Comparison of ENCODE assay signal across 8 cellular contexts in the genomic region with DNA sequence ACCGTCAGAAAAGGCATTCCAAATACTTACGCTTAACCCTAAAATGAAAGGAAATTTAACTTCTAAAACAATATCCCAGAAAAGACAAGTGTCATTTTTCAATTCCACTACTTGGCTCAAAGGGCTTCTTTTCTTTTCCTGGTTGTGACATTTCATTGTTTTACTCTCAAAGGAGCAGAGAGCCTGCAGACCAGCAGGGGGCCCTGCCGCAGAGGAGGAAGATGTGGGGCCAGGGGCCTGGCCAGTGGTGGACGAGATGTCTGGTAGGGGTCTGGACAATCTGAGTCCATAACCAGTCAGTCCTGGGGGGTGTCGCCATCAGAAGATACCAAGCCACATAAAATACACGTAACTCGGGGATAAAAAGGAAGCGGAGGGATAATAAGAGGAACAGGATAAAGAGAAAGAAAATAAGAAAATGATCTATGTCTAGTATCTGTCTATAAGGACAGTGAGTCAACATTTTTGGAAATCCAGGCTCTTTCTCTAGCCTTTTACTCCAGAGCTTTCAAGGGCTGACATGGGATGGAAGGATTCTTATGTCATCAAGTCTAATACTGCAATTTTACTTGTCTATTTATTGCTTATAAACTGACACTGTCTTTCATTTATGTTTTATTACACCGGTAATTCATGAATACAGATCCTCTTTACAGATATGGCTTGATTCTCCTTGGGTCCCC. TPM values are rescaled to one million over a fixed set of nuclear protein-coding genes. Genes with fewer than 3 reads are reported as not detected.
DNase-seq lines count a peak whose midpoint lies in the region; ATAC-seq and TF ChIP-seq lines count a peak whose summit lies in the region.
"Had no signal": no experiment of that assay in that cellular context is flagged by ENCODE, and none has a peak within 500 bp of the region (broad histone marks: within the 10 kb centered on the region; RNA-seq: fewer than 3 reads in every experiment).

No MANE protein-coding gene starts in this region.

- H3K4me1 ChIP-seq in ascending aorta (peaks cover 0 to 6% of the 10 kb centered on the region in 2 donors), thyroid gland (peaks cover 0 to 3% of the 10 kb centered on the region in 2 donors)

- intact Hi-C loops in ascending aorta (cut with DNase I), result no loop called here
- intact Hi-C loops in left colon (cut with DNase I, micrococcal nuclease), result no loop called here
- intact Hi-C loops in thyroid gland (cut with DNase I), result no loop called here

- H3K27ac ChIP-seq in ascending aorta, result no peak overlapping the region
- H3K27ac ChIP-seq in thyroid gland, result no peak overlapping the region
- H3K27ac ChIP-seq: ovary had no signal

- H3K27me3 ChIP-seq in ascending aorta (no peaks in the 10 kb centered on the region), thyroid gland (no peaks in the 10 kb centered on the region)
- H3K27me3 ChIP-seq: ovary had no signal

- H3K36me3 ChIP-seq in ascending aorta (no peaks in the 10 kb centered on the region), thyroid gland (no peaks in the 10 kb centered on the region)
- H3K36me3 ChIP-seq: ovary had no signal

- peak; percentile 71 for TF ChIP-seq CTCF in GM12864 (IDR thresholded peaks at IDR 0.05; ENCODE audit: low read depth, low read length, missing control alignments)
- peak in 2 of 3 experiments; percentile 17 to 35 for TF ChIP-seq CTCF in ascending aorta (IDR thresholded peaks at IDR 0.05)
- TF ChIP-seq CTCF in thyroid gland (IDR thresholded peaks at IDR 0.05), result peak in 3 of 6 experiments; percentile 15 to 46 (median 37)

- DNase-seq in GM12864 (ENCODE audit: low read depth), result no peak
- DNase-seq in NCI-H69 (lab: John Stamatoyannopoulos, UW), result peak; percentile 6
- DNase-seq in ascending aorta (ENCODE audit: low spot score in 2 of 2), result peak in 1 of 2 donors; percentile 64
- DNase-seq in left colon, result peak in 1 of 2 donors; percentile 56
- DNase-seq in thyroid gland, result peak; percentile 10 to 15
- DNase-seq in NCI-H2171 treated with DMSO at 0.1 percent for 48 hours (lab: John Stamatoyannopoulos, UW), result no peak

- 67 to 78% methylated on average over 9 of the region's 9 CpGs for WGBS in thyroid gland, 2 donors

- no peaks in the 10 kb centered on the region for H3K9me3 ChIP-seq in ascending aorta
- H3K9me3 ChIP-seq in thyroid gland, result no peaks in the 10 kb centered on the region
- H3K9me3 ChIP-seq: ovary had no signal

- no peak for TF ChIP-seq POLR2A in thyroid gland (IDR thresholded peaks at IDR 0.05)

- H3K4me3 ChIP-seq in GM12864 (ENCODE audit: low read depth, low read length) (no peak overlapping the region), ascending aorta (no peak overlapping the region), thyroid gland (replicated peaks in 1 of 3) (no peak overlapping the region)
- H3K4me3 ChIP-seq: ovary had no signal

- ATAC-seq in left colon (peak; percentile 57), HG02852 (IDR thresholded peaks at IDR 0.05; ENCODE audit: unreplicated experiment) (no peak)

RNA-seq across cellular contexts. Expression of gene ARHGEF3, which starts 54.2 kb away (rescaled TPM):
- total RNA-seq in ascending aorta (16.8 TPM), left colon (10 to 100 TPM; 14.8 to 20.0 TPM), thyroid gland (10 to 100 TPM; 15.7 to 20.8 (median 18.8) TPM)

Comparison
In these comparisons a context has a peak if more than half of its experiments do, and no peak if none do; other contexts are left out.
1. DNase-seq: peak in NCI-H69 (single experiment) and thyroid gland (2 of 2); none in GM12864 (single experiment) and NCI-H2171 treated with DMSO at 0.1 percent for 48 hours (single experiment).